22 cellular contexts compared by ENCODE assay signal in the genomic region with DNA sequence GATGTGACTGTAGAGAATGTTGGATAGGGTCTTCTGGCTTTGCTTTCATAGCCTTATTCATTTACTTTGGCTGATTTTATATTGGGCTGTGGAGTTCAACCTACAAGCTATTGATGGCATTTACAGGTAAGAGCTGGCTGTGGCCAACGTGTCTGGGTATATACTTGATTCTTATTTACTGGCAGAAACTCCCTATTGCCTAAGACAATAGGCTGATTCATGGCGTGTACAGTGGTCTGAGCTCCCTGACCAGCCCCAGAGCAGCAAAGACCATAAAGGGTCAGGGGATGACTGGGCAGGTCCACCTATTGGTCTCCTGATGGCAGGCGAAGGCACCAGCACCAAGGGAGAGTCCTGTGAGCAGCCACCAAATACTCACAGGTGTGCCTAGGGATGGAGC.
"Had no signal": no experiment of that assay in that cellular context is flagged by ENCODE, and none has a peak within 500 bp of the region (broad histone marks: within the 10 kb centered on the region; RNA-seq: fewer than 3 reads in every experiment).

No MANE protein-coding gene starts in this region.

- H3K4me3 ChIP-seq: dorsolateral prefrontal cortex, gastroesophageal sphincter, heart left ventricle, hepatocyte, left lung, neural progenitor cell, right lobe of liver, smooth muscle cell, thoracic aorta, tibial nerve, upper lobe of left lung had no signal

- H3K36me3 ChIP-seq: gastroesophageal sphincter, heart left ventricle, left lung, neural progenitor cell, right lobe of liver, thoracic aorta, tibial nerve, upper lobe of left lung had no signal

- ATAC-seq: gastroesophageal sphincter; heart left ventricle; left cardiac atrium; left lung; naive thymus-derived CD4-positive, alpha-beta T cell; right lobe of liver; stimulated activated memory B cell treated with anti-CD40 and anti-IgM and Interleukin-4, amounts not matched to agents 10 μg/mL and 1 μg/mL and 100 μg/mL, for 72 hours; stimulated activated naive CD8-positive, alpha-beta T cell treated with anti-CD3 and anti-CD28 coated beads, Interleukin-15, Interleukin-2, amounts not matched to agents 100 U/mL and 50 U/mL, for 24 hours had no signal

- DNase-seq: dorsolateral prefrontal cortex; effector CD4-positive, alpha-beta T cell; foreskin fibroblast; heart left ventricle; left cardiac atrium; left lung; mesendoderm; midbrain; naive thymus-derived CD4-positive, alpha-beta T cell; right lobe of liver; stimulated activated CD4-positive, alpha-beta T cell treated with anti-CD3 and anti-CD28 coated beads, Interleukin-4, amount 100 ng/mL, for 4 hours; stimulated activated naive CD8-positive, alpha-beta T cell treated with anti-CD3 and anti-CD28 coated beads, Interleukin-15, Interleukin-2, amounts not matched to agents 100 U/mL and 50 U/mL, for 24 hours; substantia nigra; upper lobe of left lung had no signal

- H3K27me3 ChIP-seq: hepatocyte, left lung, neural progenitor cell, right lobe of liver, tibial nerve, upper lobe of left lung had no signal

- H3K4me1 ChIP-seq: gastroesophageal sphincter, heart left ventricle, left lung, neural progenitor cell, parathyroid adenoma, right lobe of liver, tibial nerve, upper lobe of left lung had no signal

- H3K9me3 ChIP-seq: right lobe of liver had no signal

- H3K27ac ChIP-seq: dorsolateral prefrontal cortex, gastroesophageal sphincter, heart left ventricle, hepatocyte, left lung, neural progenitor cell, parathyroid adenoma, right lobe of liver, thoracic aorta, tibial nerve, upper lobe of left lung had no signal
